In genomic region chr20:6768228-6769185, GRCh38 we compare ENCODE assay signal across 8 cellular contexts. TPM values are rescaled to one million over a fixed set of nuclear protein-coding genes. Genes with fewer than 3 reads are reported as not detected.
DNase-seq lines count a peak whose midpoint lies in the region; ATAC-seq and TF ChIP-seq lines count a peak whose summit lies in the region.

No MANE protein-coding gene starts in this region.

- H3K4me3 ChIP-seq in SJSA1 = peak overlapping the region; percentile 83
- peak overlapping the region; percentile 55 for H3K4me3 ChIP-seq in parathyroid adenoma (ENCODE audit: low read depth, low read length)

- H3K9ac ChIP-seq in parathyroid adenoma = no peak overlapping the region

- TF ChIP-seq CTCF in parathyroid adenoma (IDR thresholded peaks at IDR 0.05) = no peak

- H2AFZ ChIP-seq in parathyroid adenoma = peak overlapping the region; percentile 76

- no peak overlapping the region for H3K4me3 Mint-ChIP-seq in activated CD4-positive, alpha-beta T cell treated with anti-CD3 and anti-CD28 coated beads for 36 hours
- no peak overlapping the region for H3K4me3 Mint-ChIP-seq in activated CD4-positive, alpha-beta T cell treated with anti-CD3 and anti-CD28 coated beads, Interleukin-2, amount 10 ng/mL, durations not matched to agents 7 days and 5 days

- peak; percentile 15 for DNase-seq in activated CD4-positive, alpha-beta T cell treated with anti-CD3 and anti-CD28 coated beads for 36 hours
- no peak for DNase-seq in activated CD4-positive, alpha-beta T cell treated with anti-CD3 and anti-CD28 coated beads, Interleukin-2, amount 10 ng/mL, durations not matched to agents 7 days and 5 days
- DNase-seq in SJSA1 (ENCODE audit: low read depth in 1 of 2, low spot score in 2 of 2) (peak; percentile 42 to 60), Right ventricle myocardium inferior (ENCODE audit: missing footprints) (peak; percentile 72)
- DNase-seq in stimulated activated CD8-positive, alpha-beta memory T cell treated with anti-CD3 and anti-CD28 coated beads, Interleukin-4, amount 100 ng/mL, for 48 hours = no peak

- CTCF ChIA-PET in activated CD4-positive, alpha-beta T cell treated with anti-CD3 and anti-CD28 coated beads for 36 hours (lab: Charles Lee) = no interaction called here
- CTCF ChIA-PET in activated CD4-positive, alpha-beta T cell treated with anti-CD3 and anti-CD28 coated beads, Interleukin-2, amount 10 ng/mL, durations not matched to agents 7 days and 5 days (lab: Charles Lee) = no interaction called here

- peaks cover 47% of the 10 kb centered on the region for H3K27me3 Mint-ChIP-seq in activated CD4-positive, alpha-beta T cell treated with anti-CD3 and anti-CD28 coated beads for 36 hours
- H3K27me3 Mint-ChIP-seq in activated CD4-positive, alpha-beta T cell treated with anti-CD3 and anti-CD28 coated beads, Interleukin-2, amount 10 ng/mL, durations not matched to agents 7 days and 5 days = peaks cover 62% of the 10 kb centered on the region

- H3K4me2 ChIP-seq in parathyroid adenoma (ENCODE audit: low read length) = peak overlapping the region; percentile 79

- POLR2A ChIA-PET in activated CD4-positive, alpha-beta T cell treated with anti-CD3 and anti-CD28 coated beads for 36 hours (lab: Charles Lee) = no interaction called here
- POLR2A ChIA-PET in activated CD4-positive, alpha-beta T cell treated with anti-CD3 and anti-CD28 coated beads, Interleukin-2, amount 10 ng/mL, durations not matched to agents 7 days and 5 days (lab: Charles Lee) = no interaction called here

- peaks cover 21% of the 10 kb centered on the region for H3K4me1 ChIP-seq in SJSA1 (replicated peaks)
- H3K4me1 ChIP-seq in parathyroid adenoma = peaks cover 4% of the 10 kb centered on the region

- intact Hi-C loops in activated CD4-positive, alpha-beta T cell treated with anti-CD3 and anti-CD28 coated beads for 36 hours (cut with DNase I, micrococcal nuclease) = loop anchor here (5.0 to 10.0 kb wide), 4 partner anchors 329 to 626 kb away; no protein-coding TSS in a partner anchor
- intact Hi-C loops in Right ventricle myocardium inferior (cut with DNase I) = loop anchor here (5.0 to 10.0 kb wide), 2 partner anchors 56 to 186 kb away; no protein-coding TSS in a partner anchor

- no peaks in the 10 kb centered on the region for H3K79me2 ChIP-seq in parathyroid adenoma

- H3K36me3 ChIP-seq in SJSA1 (peaks cover 5% of the 10 kb centered on the region; the same call in 1 of the 2 replicates), parathyroid adenoma (ENCODE audit: control insufficient read depth, insufficient read depth, low read length) (no peaks in the 10 kb centered on the region)

- ATAC-seq in activated CD4-positive, alpha-beta T cell treated with anti-CD3 and anti-CD28 coated beads for 36 hours = no peak
- ATAC-seq in Right ventricle myocardium inferior = peak; percentile 24
- ATAC-seq in HG02885 (IDR thresholded peaks at IDR 0.05; ENCODE audit: poor library complexity, unreplicated experiment) = no peak
- no peak for ATAC-seq in GM21526 (IDR thresholded peaks at IDR 0.05; ENCODE audit: low FRiP score, unreplicated experiment)

- H3K4me1 Mint-ChIP-seq in activated CD4-positive, alpha-beta T cell treated with anti-CD3 and anti-CD28 coated beads for 36 hours = peaks cover 5% of the 10 kb centered on the region
- H3K4me1 Mint-ChIP-seq in activated CD4-positive, alpha-beta T cell treated with anti-CD3 and anti-CD28 coated beads, Interleukin-2, amount 10 ng/mL, durations not matched to agents 7 days and 5 days = no peaks in the 10 kb centered on the region

- H3K9me3 ChIP-seq in SJSA1 (replicated peaks) (peaks cover 4% of the 10 kb centered on the region; the same call in 1 of the 2 replicates), parathyroid adenoma (ENCODE audit: control insufficient read depth, low read length) (no peaks in the 10 kb centered on the region)

- H3K27ac ChIP-seq in SJSA1 (no peak overlapping the region), parathyroid adenoma (no peak overlapping the region)

- H3K36me3 Mint-ChIP-seq in activated CD4-positive, alpha-beta T cell treated with anti-CD3 and anti-CD28 coated beads for 36 hours (ENCODE audit: low read depth) = no peaks in the 10 kb centered on the region
- H3K36me3 Mint-ChIP-seq in activated CD4-positive, alpha-beta T cell treated with anti-CD3 and anti-CD28 coated beads, Interleukin-2, amount 10 ng/mL, durations not matched to agents 7 days and 5 days (ENCODE audit: low read depth) = no peaks in the 10 kb centered on the region

- no peak overlapping the region for H3K27ac Mint-ChIP-seq in activated CD4-positive, alpha-beta T cell treated with anti-CD3 and anti-CD28 coated beads for 36 hours
- H3K27ac Mint-ChIP-seq in activated CD4-positive, alpha-beta T cell treated with anti-CD3 and anti-CD28 coated beads, Interleukin-2, amount 10 ng/mL, durations not matched to agents 7 days and 5 days = no peak overlapping the region

- H3K27me3 ChIP-seq in SJSA1 (replicated peaks) (no peaks in the 10 kb centered on the region; the same call in 1 of the 2 replicates), parathyroid adenoma (ENCODE audit: control insufficient read depth, insufficient read depth, low read length) (peaks cover 3% of the 10 kb centered on the region)

- no peaks in the 10 kb centered on the region for H3K9me3 Mint-ChIP-seq in activated CD4-positive, alpha-beta T cell treated with anti-CD3 and anti-CD28 coated beads for 36 hours (ENCODE audit: low read depth)
- no peaks in the 10 kb centered on the region for H3K9me3 Mint-ChIP-seq in activated CD4-positive, alpha-beta T cell treated with anti-CD3 and anti-CD28 coated beads, Interleukin-2, amount 10 ng/mL, durations not matched to agents 7 days and 5 days

RNA-seq across cellular contexts. Expression of gene BMP2, which starts 1.0 kb away (rescaled TPM):
- not detected for total RNA-seq in activated CD4-positive, alpha-beta T cell treated with anti-CD3 and anti-CD28 coated beads for 36 hours
- total RNA-seq in activated CD4-positive, alpha-beta T cell treated with anti-CD3 and anti-CD28 coated beads, Interleukin-2, amount 10 ng/mL, durations not matched to agents 7 days and 5 days = not detected
- 7.7 and 9.7 TPM in 2 replicates for total RNA-seq in SJSA1 (2014; rRNA removed; shearing (Covaris generic))
- 2.3 TPM for total RNA-seq in Right ventricle myocardium inferior

Comparison
In these comparisons a context has a peak if more than half of its experiments do, and no peak if none do; other contexts are left out.
1. DNase-seq: peak in activated CD4-positive, alpha-beta T cell treated with anti-CD3 and anti-CD28 coated beads for 36 hours (single experiment), SJSA1 (2 of 2) and Right ventricle myocardium inferior (single experiment); none in activated CD4-positive, alpha-beta T cell treated with anti-CD3 and anti-CD28 coated beads, Interleukin-2, amount 10 ng/mL, durations not matched to agents 7 days and 5 days (single experiment) and stimulated activated CD8-positive, alpha-beta memory T cell treated with anti-CD3 and anti-CD28 coated beads, Interleukin-4, amount 100 ng/mL, for 48 hours (single experiment).